ENCODE assay signal across 6 cellular contexts in genomic region chr6:31817133-31817928, GRCh38. TPM values are rescaled to one million over a fixed set of nuclear protein-coding genes. Genes with fewer than 3 reads are reported as not detected.
DNase-seq lines count a peak whose midpoint lies in the region; ATAC-seq and TF ChIP-seq lines count a peak whose summit lies in the region.
"Not testable (repeated sequence)": the region's sequence is repeated elsewhere in the genome, so short reads cannot be mapped to it uniquely, and the experiment has no call there.

No MANE protein-coding gene starts in this region.

- intact Hi-C loops in lower lobe of right lung (cut with DNase I) = not testable (repeated sequence)

- not testable (repeated sequence) for H3K27me3 Mint-ChIP-seq in activated T-cell treated with anti-CD3 and anti-CD28 coated beads, Interleukin-2, amount 50 U/mL, for 72 hours (ENCODE audit: low read depth); endothelial cell (ENCODE audit: unreplicated experiment)

- POLR2A ChIA-PET in BJ (lab: Charles Lee) = not testable (repeated sequence)

- peak overlapping the region; percentile 93 for H3K27ac Mint-ChIP-seq in activated T-cell treated with anti-CD3 and anti-CD28 coated beads, Interleukin-2, amount 50 U/mL, for 72 hours
- H3K27ac Mint-ChIP-seq in endothelial cell (ENCODE audit: unreplicated experiment) = not testable (repeated sequence)

- H3K36me3 Mint-ChIP-seq in activated T-cell treated with anti-CD3 and anti-CD28 coated beads, Interleukin-2, amount 50 U/mL, for 72 hours (ENCODE audit: insufficient read depth in 2 of 2); endothelial cell (ENCODE audit: low read depth, unreplicated experiment): not testable (repeated sequence)

- H3K4me1 Mint-ChIP-seq in activated T-cell treated with anti-CD3 and anti-CD28 coated beads, Interleukin-2, amount 50 U/mL, for 72 hours (ENCODE audit: low read depth) = peaks cover 54% of the 10 kb centered on the region
- H3K4me1 Mint-ChIP-seq in endothelial cell (ENCODE audit: unreplicated experiment) = peaks cover 15% of the 10 kb centered on the region

- H3K4me1 ChIP-seq in lower lobe of right lung (peaks cover 42% of the 10 kb centered on the region), skeletal muscle tissue (ENCODE audit: control insufficient read depth in 3 of 3, insufficient read depth in 3 of 3, low read length in 3 of 3) (peaks cover 32 to 38% (median 34%) of the 10 kb centered on the region in 3 donors)

- H3K27me3 ChIP-seq in BJ (ENCODE audit: control insufficient read depth, insufficient read depth, low read length); lower lobe of right lung (ENCODE audit: low read depth); skeletal muscle tissue (ENCODE audit: control insufficient read depth in 3 of 3, insufficient read depth in 3 of 3, low read length in 3 of 3): not testable (repeated sequence)

- H3K36me3 ChIP-seq in BJ (ENCODE audit: control insufficient read depth, insufficient read depth, low read length); lower lobe of right lung; skeletal muscle tissue (ENCODE audit: control insufficient read depth in 3 of 3, insufficient read depth in 3 of 3, low read length in 3 of 3): not testable (repeated sequence)

- not testable (repeated sequence) for DNase-seq in BJ (ENCODE audit: low read depth); activated T-cell treated with anti-CD3 and anti-CD28 coated beads, Interleukin-2, amount 50 U/mL, for 72 hours; endothelial cell (ENCODE audit: low spot score)
- DNase-seq in MV-4-11 (lab: John Stamatoyannopoulos, UW) (peak; percentile 49), lower lobe of right lung (peak; percentile 48)

- H3K4me3 Mint-ChIP-seq in activated T-cell treated with anti-CD3 and anti-CD28 coated beads, Interleukin-2, amount 50 U/mL, for 72 hours = peak overlapping the region; percentile 84 to 98
- H3K4me3 Mint-ChIP-seq in endothelial cell (ENCODE audit: unreplicated experiment) = peak overlapping the region; percentile 56

- H3K27ac ChIP-seq in lower lobe of right lung = peak overlapping the region; percentile 72
- H3K27ac ChIP-seq in skeletal muscle tissue (ENCODE audit: low read depth, low read length) = peak overlapping the region; percentile 100

- H3K9me3 Mint-ChIP-seq in activated T-cell treated with anti-CD3 and anti-CD28 coated beads, Interleukin-2, amount 50 U/mL, for 72 hours; endothelial cell (ENCODE audit: unreplicated experiment): not testable (repeated sequence)

- peak; percentile 17 to 33 for ATAC-seq in activated T-cell treated with anti-CD3 and anti-CD28 coated beads, Interleukin-2, amount 50 U/mL, for 72 hours (replicated peaks in 1 of 2)
- ATAC-seq in lower lobe of right lung = not testable (repeated sequence)

- not testable (repeated sequence) for TF ChIP-seq CTCF in BJ (IDR thresholded peaks at IDR 0.05; ENCODE audit: insufficient read depth, low read depth, low read length); endothelial cell (IDR thresholded peaks at IDR 0.05; ENCODE audit: unreplicated experiment); lower lobe of right lung (IDR thresholded peaks at IDR 0.05)

- peak overlapping the region; percentile 41 for H3K4me3 ChIP-seq in BJ (ENCODE audit: low read depth, low read length)
- H3K4me3 ChIP-seq in lower lobe of right lung = peak overlapping the region; percentile 69
- H3K4me3 ChIP-seq in skeletal muscle tissue (ENCODE audit: low read length in 3 of 3) = peak overlapping the region; percentile 85 to 88 (median 86)

- H3K9ac ChIP-seq in skeletal muscle tissue (ENCODE audit: low read depth in 1 of 3, low read length in 3 of 3) = peak overlapping the region; percentile 88 to 92 (median 88)

- CTCF ChIA-PET in BJ (lab: Yijun Ruan, JAX) = not testable (repeated sequence)

- H3K9me3 ChIP-seq in lower lobe of right lung; skeletal muscle tissue (ENCODE audit: control insufficient read depth in 3 of 3, low read length in 3 of 3): not testable (repeated sequence)

RNA-seq across cellular contexts. Expression of gene HSPA1A, which starts 2.0 kb away (rescaled TPM):
- polyA plus RNA-seq in BJ (2011; rRNA removed) = 57.7 and 98.6 TPM in 2 replicates
- 44.0 and 48.6 TPM in 2 replicates for polyA minus RNA-seq in BJ (2011; rRNA and poly(A)+ RNA removed)
- total RNA-seq in activated T-cell treated with anti-CD3 and anti-CD28 coated beads, Interleukin-2, amount 50 U/mL, for 72 hours = 10 to 100 TPM; 16.5 to 37.6 TPM
- total RNA-seq in endothelial cell (ENCODE audit: unreplicated experiment) (27.2 TPM), lower lobe of right lung (230 TPM), skeletal muscle tissue (133 TPM)

RNA-seq across cellular contexts. Expression of gene HSPA1L, which starts 2.2 kb away (rescaled TPM):
- 0.90 and 0.99 TPM in 2 replicates for polyA plus RNA-seq in BJ (2011; rRNA removed)
- 0.57 and 1.6 TPM in 2 replicates for polyA minus RNA-seq in BJ (2011; rRNA and poly(A)+ RNA removed)
- 1 to 10 TPM; 2.9 to 3.1 TPM for total RNA-seq in activated T-cell treated with anti-CD3 and anti-CD28 coated beads, Interleukin-2, amount 50 U/mL, for 72 hours
- total RNA-seq in endothelial cell (ENCODE audit: unreplicated experiment) = 0.82 TPM
- 2.5 TPM for total RNA-seq in lower lobe of right lung
- total RNA-seq in skeletal muscle tissue = 5.2 TPM

RNA-seq across cellular contexts. Expression of gene HSPA1B, which starts 10.2 kb away (rescaled TPM):
- 20.9 and 42.8 TPM in 2 replicates for polyA plus RNA-seq in BJ (2011; rRNA removed)
- 34.9 and 44.1 TPM in 2 replicates for polyA minus RNA-seq in BJ (2011; rRNA and poly(A)+ RNA removed)
- 10 to 100 TPM; 31.6 to 44.9 TPM for total RNA-seq in activated T-cell treated with anti-CD3 and anti-CD28 coated beads, Interleukin-2, amount 50 U/mL, for 72 hours
- total RNA-seq in endothelial cell (ENCODE audit: unreplicated experiment) (19.8 TPM), lower lobe of right lung (122 TPM), skeletal muscle tissue (117 TPM)

RNA-seq across cellular contexts. Expression of gene LSM2, which starts 10.6 kb away (rescaled TPM):
- polyA plus RNA-seq in BJ (2011; rRNA removed) = 40.3 and 43.5 TPM in 2 replicates
- polyA minus RNA-seq in BJ (2011; rRNA and poly(A)+ RNA removed) = 22.2 and 25.1 TPM in 2 replicates
- 100 to 1,000 TPM; 122 to 123 TPM for total RNA-seq in activated T-cell treated with anti-CD3 and anti-CD28 coated beads, Interleukin-2, amount 50 U/mL, for 72 hours
- 57.1 TPM for total RNA-seq in endothelial cell (ENCODE audit: unreplicated experiment)
- total RNA-seq in lower lobe of right lung = 30.5 TPM
- 45.9 TPM for total RNA-seq in skeletal muscle tissue

RNA-seq across cellular contexts. Expression of gene VARS1, which starts 21.8 kb away (rescaled TPM):
- polyA plus RNA-seq in BJ (2011; rRNA removed) = 10.9 and 33.9 TPM in 2 replicates
- polyA minus RNA-seq in BJ (2011; rRNA and poly(A)+ RNA removed) = 41.2 and 76.9 TPM in 2 replicates
- total RNA-seq in activated T-cell treated with anti-CD3 and anti-CD28 coated beads, Interleukin-2, amount 50 U/mL, for 72 hours = 100 to 1,000 TPM in 1 of 2 donors, 10 to 100 TPM in 1; 91.3 to 101 TPM
- total RNA-seq in endothelial cell (ENCODE audit: unreplicated experiment) (53.0 TPM), lower lobe of right lung (44.1 TPM), skeletal muscle tissue (42.3 TPM)
